In the genomic region with DNA sequence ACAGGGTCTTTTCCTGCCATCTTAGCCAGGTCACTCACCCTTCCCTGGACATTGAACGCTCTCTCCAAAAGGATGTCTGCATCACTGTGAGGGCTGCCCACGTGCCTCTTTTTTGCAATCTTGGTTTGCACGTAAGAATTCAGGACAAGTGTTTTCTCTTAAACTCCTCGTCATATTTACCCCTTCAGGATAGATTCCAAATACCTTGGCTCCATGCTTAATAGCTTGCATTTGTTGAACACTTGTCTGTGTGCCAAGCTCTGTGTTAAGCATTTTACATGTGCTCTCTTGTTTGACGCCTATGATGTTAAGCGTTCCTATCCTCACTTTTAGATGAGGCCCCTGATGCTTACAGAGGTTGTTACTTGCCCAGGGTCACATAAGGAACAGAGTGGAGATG, we compare ENCODE assay signal across 19 cellular contexts. TPM values are rescaled to one million over a fixed set of nuclear protein-coding genes. Genes with fewer than 3 reads are reported as not detected.
A peak's percentile ranks its signal among the peaks of the same experiment; 100 is the strongest.
DNase-seq lines count a peak whose midpoint lies in the region; ATAC-seq and TF ChIP-seq lines count a peak whose summit lies in the region.
"Had no signal": no experiment of that assay in that cellular context is flagged by ENCODE, and none has a peak within 500 bp of the region (broad histone marks: within the 10 kb centered on the region; RNA-seq: fewer than 3 reads in every experiment).

No MANE protein-coding gene starts in this region.

- H3K9me3 Mint-ChIP-seq in CD4-positive, alpha-beta memory T cell: no peaks in the 10 kb centered on the region
- no peaks in the 10 kb centered on the region for H3K9me3 Mint-ChIP-seq in activated naive CD8-positive, alpha-beta T cell treated with anti-CD3 and anti-CD28 coated beads, Interleukin-2, amount 10 ng/mL, durations not matched to agents 7 days and 5 days
- no peaks in the 10 kb centered on the region for H3K9me3 Mint-ChIP-seq in natural killer cell
- H3K9me3 Mint-ChIP-seq: HFFc6, mesothelial cell of epicardium had no signal

- DNase-seq in CD4-positive, alpha-beta memory T cell: no peak
- DNase-seq in activated naive CD8-positive, alpha-beta T cell treated with anti-CD3 and anti-CD28 coated beads, Interleukin-2, amount 10 ng/mL, durations not matched to agents 7 days and 5 days: no peak
- DNase-seq in natural killer cell: no peak
- no peak for DNase-seq in GF-D8 (lab: John Stamatoyannopoulos, UW)
- DNase-seq in foreskin melanocyte: no peak
- DNase-seq: activated CD4-positive, CD25-positive, alpha-beta regulatory T cell; activated T-cell treated with anti-CD3 and anti-CD28 coated beads for 4 hours; effector CD8-positive, alpha-beta T cell; KBM-7; NCI-H1092; NCI-H2171; NCI-H82; ovary; Peyer's patch had no signal

- CTCF ChIA-PET in CD4-positive, alpha-beta memory T cell (lab: Charles Lee; ENCODE audit: partially characterized antibody): interaction anchor here (0.8 to 1.5 kb wide), 4 partner anchors 18 to 59 kb away, joined by 3 to 5 read pairs (median 4); no protein-coding TSS in a partner anchor

- POLR2A ChIA-PET in CD4-positive, alpha-beta memory T cell (lab: Charles Lee; ENCODE audit: partially characterized antibody): interaction anchor here (0.6 to 0.9 kb wide), 3 partner anchors 11 to 30 kb away, joined by 3 read pairs; no protein-coding TSS in a partner anchor
- POLR2A ChIA-PET in activated naive CD8-positive, alpha-beta T cell treated with anti-CD3 and anti-CD28 coated beads, Interleukin-2, amount 10 ng/mL, durations not matched to agents 7 days and 5 days (lab: Charles Lee): no interaction called here

- peak overlapping the region; percentile 35 to 91 (median 79) for H3K27ac Mint-ChIP-seq in CD4-positive, alpha-beta memory T cell
- H3K27ac Mint-ChIP-seq in activated naive CD8-positive, alpha-beta T cell treated with anti-CD3 and anti-CD28 coated beads, Interleukin-2, amount 10 ng/mL, durations not matched to agents 7 days and 5 days: peak overlapping the region; percentile 66
- peak overlapping the region; percentile 47 to 97 for H3K27ac Mint-ChIP-seq in natural killer cell
- H3K27ac Mint-ChIP-seq: HFFc6, mesothelial cell of epicardium had no signal

- H3K4me3 ChIP-seq in BLaER1 treated with 17β-estradiol and CSF1 and Interleukin-3, amounts not matched to agents 10 nM and 100 nM: no peak overlapping the region
- no peak overlapping the region for H3K4me3 ChIP-seq in CD4-positive, alpha-beta memory T cell (ENCODE audit: low read length in 2 of 2)
- H3K4me3 ChIP-seq: ovary, Peyer's patch, smooth muscle cell had no signal

- peak overlapping the region in 3 of 11 experiments; percentile 1 to 42 (median 7); a peak in 2 of 22 replicates for H3K27ac ChIP-seq in BLaER1 treated with 17β-estradiol and CSF1 and Interleukin-3, amounts not matched to agents 10 nM and 100 nM
- H3K27ac ChIP-seq in CD4-positive, alpha-beta memory T cell (ENCODE audit: low read depth, low read length): no peak overlapping the region
- H3K27ac ChIP-seq: ovary had no signal

- no peaks in the 10 kb centered on the region for H3K27me3 ChIP-seq in BLaER1 treated with 17β-estradiol and CSF1 and Interleukin-3, amounts not matched to agents 10 nM and 100 nM
- no peaks in the 10 kb centered on the region for H3K27me3 ChIP-seq in CD4-positive, alpha-beta memory T cell (ENCODE audit: insufficient read depth, low read length)
- H3K27me3 ChIP-seq: ovary, Peyer's patch had no signal

- H3K4me2 ChIP-seq in BLaER1 treated with 17β-estradiol and CSF1 and Interleukin-3, amounts not matched to agents 10 nM and 100 nM: peak overlapping the region; percentile 63 to 98 (median 83)
- H3K4me2 ChIP-seq: smooth muscle cell had no signal

- H3K36me3 ChIP-seq in BLaER1 treated with 17β-estradiol and CSF1 and Interleukin-3, amounts not matched to agents 10 nM and 100 nM: peaks cover 84 to 100% (median 99%) of the 10 kb centered on the region in 11 experiments
- peaks cover 44% of the 10 kb centered on the region for H3K36me3 ChIP-seq in CD4-positive, alpha-beta memory T cell (ENCODE audit: insufficient read depth, low read length)
- H3K36me3 ChIP-seq: ovary, Peyer's patch had no signal

- no peak for TF ChIP-seq CTCF in natural killer cell (IDR thresholded peaks at IDR 0.05)

- peak overlapping the region in 6 of 8 donors; percentile 2 to 62 (median 28) for H3K4me3 Mint-ChIP-seq in CD4-positive, alpha-beta memory T cell
- no peak overlapping the region for H3K4me3 Mint-ChIP-seq in activated naive CD8-positive, alpha-beta T cell treated with anti-CD3 and anti-CD28 coated beads, Interleukin-2, amount 10 ng/mL, durations not matched to agents 7 days and 5 days
- H3K4me3 Mint-ChIP-seq in natural killer cell: no peak overlapping the region
- H3K4me3 Mint-ChIP-seq: HFFc6, mesothelial cell of epicardium had no signal

- peaks cover 100% of the 10 kb centered on the region in 11 experiments for H4K20me1 ChIP-seq in BLaER1 treated with 17β-estradiol and CSF1 and Interleukin-3, amounts not matched to agents 10 nM and 100 nM

- intact Hi-C loops in CD4-positive, alpha-beta memory T cell (cut with micrococcal nuclease): no loop called here
- intact Hi-C loops in natural killer cell (cut with micrococcal nuclease): loop anchor here (5.0 kb wide), 1 partner anchor 58 kb away; no protein-coding TSS in a partner anchor

- ATAC-seq in activated naive CD8-positive, alpha-beta T cell treated with anti-CD3 and anti-CD28 coated beads, Interleukin-2, amount 10 ng/mL, durations not matched to agents 7 days and 5 days (ENCODE audit: low read depth): no peak
- ATAC-seq in natural killer cell (no peak), GM18517 (IDR thresholded peaks at IDR 0.05; ENCODE audit: unreplicated experiment) (no peak)

- no peaks in the 10 kb centered on the region for H3K9me3 ChIP-seq in BLaER1 treated with 17β-estradiol and CSF1 and Interleukin-3, amounts not matched to agents 10 nM and 100 nM (replicated peaks in 1 of 11)
- no peaks in the 10 kb centered on the region for H3K9me3 ChIP-seq in CD4-positive, alpha-beta memory T cell (ENCODE audit: control insufficient read depth in 1 of 2, low read length in 2 of 2)
- H3K9me3 ChIP-seq: ovary, Peyer's patch had no signal

- no peaks in the 10 kb centered on the region for H3K27me3 Mint-ChIP-seq in CD4-positive, alpha-beta memory T cell
- H3K27me3 Mint-ChIP-seq in activated naive CD8-positive, alpha-beta T cell treated with anti-CD3 and anti-CD28 coated beads, Interleukin-2, amount 10 ng/mL, durations not matched to agents 7 days and 5 days: no peaks in the 10 kb centered on the region
- H3K27me3 Mint-ChIP-seq in natural killer cell (ENCODE audit: low read depth in 2 of 2): no peaks in the 10 kb centered on the region

- H3K36me3 Mint-ChIP-seq in CD4-positive, alpha-beta memory T cell: peaks cover 30 to 77% of the 10 kb centered on the region in 2 donors
- peaks cover 38% of the 10 kb centered on the region for H3K36me3 Mint-ChIP-seq in activated naive CD8-positive, alpha-beta T cell treated with anti-CD3 and anti-CD28 coated beads, Interleukin-2, amount 10 ng/mL, durations not matched to agents 7 days and 5 days
- peaks cover 7% of the 10 kb centered on the region for H3K36me3 Mint-ChIP-seq in natural killer cell
- H3K36me3 Mint-ChIP-seq: mesothelial cell of epicardium had no signal

- 0 out of 22 replicates have a peak overlapping the region, but pooled peaks of 1 of the 11 experiments have one; percentile 0 for H3K9ac ChIP-seq in BLaER1 treated with 17β-estradiol and CSF1 and Interleukin-3, amounts not matched to agents 10 nM and 100 nM

- peaks cover 97 to 100% (median 99%) of the 10 kb centered on the region in 10 experiments for H3K4me1 ChIP-seq in BLaER1 treated with 17β-estradiol and CSF1 and Interleukin-3, amounts not matched to agents 10 nM and 100 nM
- H3K4me1 ChIP-seq in CD4-positive, alpha-beta memory T cell (ENCODE audit: insufficient read depth, low read length): peaks cover 96% of the 10 kb centered on the region

- peaks cover 73 to 97% (median 85%) of the 10 kb centered on the region in 4 donors for H3K4me1 Mint-ChIP-seq in CD4-positive, alpha-beta memory T cell
- peaks cover 33% of the 10 kb centered on the region for H3K4me1 Mint-ChIP-seq in activated naive CD8-positive, alpha-beta T cell treated with anti-CD3 and anti-CD28 coated beads, Interleukin-2, amount 10 ng/mL, durations not matched to agents 7 days and 5 days
- H3K4me1 Mint-ChIP-seq in natural killer cell: peaks cover 89 to 93% of the 10 kb centered on the region in 2 donors

RNA-seq across cellular contexts. Expression of gene RCSD1, which starts 29.8 kb away (rescaled TPM):
- total RNA-seq in CD4-positive, alpha-beta memory T cell: 100 to 1,000 TPM; 124 to 129 TPM
- polyA plus RNA-seq in CD4-positive, alpha-beta memory T cell: 100 to 1,000 TPM; 163 to 173 TPM
- 100 to 1,000 TPM; 131 to 133 TPM for total RNA-seq in activated naive CD8-positive, alpha-beta T cell treated with anti-CD3 and anti-CD28 coated beads, Interleukin-2, amount 10 ng/mL, durations not matched to agents 7 days and 5 days
- total RNA-seq in natural killer cell: 100 to 1,000 TPM in 2 of 3 donors, 10 to 100 TPM in 1; 86.3 to 130 (median 110) TPM
- total RNA-seq: HFFc6, smooth muscle cell had no signal

Comparison
In these comparisons a context has a peak if more than half of its experiments do, and no peak if none do; other contexts are left out.
1. H3K4me3 Mint-ChIP-seq: peak in CD4-positive, alpha-beta memory T cell (6 of 8); none in activated naive CD8-positive, alpha-beta T cell treated with anti-CD3 and anti-CD28 coated beads, Interleukin-2, amount 10 ng/mL, durations not matched to agents 7 days and 5 days (single experiment) and natural killer cell (single experiment).
2. Peak in every context shown above with its lines, with median percentiles within 50 percentile points of each other: H3K27ac Mint-ChIP-seq.